9 cellular contexts compared by ENCODE assay signal in the genomic region with DNA sequence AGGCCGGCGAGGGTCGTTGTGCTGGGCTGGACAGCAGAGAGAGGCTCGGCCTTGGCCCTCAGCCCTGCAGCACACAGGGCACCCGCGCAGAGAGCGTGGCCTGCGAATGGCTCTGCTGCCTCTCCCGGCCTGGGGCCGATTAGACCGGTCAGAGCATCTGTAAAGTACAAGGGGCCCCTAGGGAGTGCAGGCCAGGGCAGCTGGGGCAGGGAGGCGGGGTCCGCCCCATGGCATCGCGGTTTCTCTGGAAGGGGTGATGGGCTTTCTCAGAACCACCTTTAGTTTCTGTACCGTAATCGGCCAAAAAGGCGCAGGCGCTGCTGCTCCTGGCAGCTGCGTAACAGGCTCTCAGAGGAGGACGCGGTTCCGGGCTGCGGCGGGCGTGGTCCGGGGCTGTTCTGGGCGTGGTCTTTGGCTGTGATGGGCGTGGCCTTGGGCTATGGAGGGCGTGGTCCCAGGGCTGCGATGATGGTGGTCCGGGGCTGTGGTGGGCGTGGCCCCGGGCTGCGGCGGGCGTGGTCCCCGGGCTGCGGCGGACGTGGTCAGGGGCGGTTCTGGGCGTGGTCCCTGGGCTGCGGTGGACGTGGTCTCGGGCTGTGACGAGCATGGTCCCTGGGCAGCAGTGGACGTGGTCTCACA. TPM values are rescaled to one million over a fixed set of nuclear protein-coding genes. Genes with fewer than 3 reads are reported as not detected.
A peak's percentile ranks its signal among the peaks of the same experiment; 100 is the strongest.
DNase-seq lines count a peak whose midpoint lies in the region; ATAC-seq and TF ChIP-seq lines count a peak whose summit lies in the region.
"Had no signal": no experiment of that assay in that cellular context is flagged by ENCODE, and none has a peak within 500 bp of the region (broad histone marks: within the 10 kb centered on the region; RNA-seq: fewer than 3 reads in every experiment).

No MANE protein-coding gene starts in this region.

- H3K27ac Mint-ChIP-seq in CD4-positive, alpha-beta memory T cell: peak overlapping the region; percentile 89 to 97 (median 95)
- H3K27ac Mint-ChIP-seq in activated naive CD4-positive, alpha-beta T cell treated with anti-CD3 and anti-CD28 coated beads, Interleukin-2, amount 50 U/mL, for 24 hours: peak overlapping the region; percentile 60

- H3K9ac ChIP-seq in SK-N-MC (ENCODE audit: insufficient read length): peak overlapping the region; percentile 29

- H3K36me3 Mint-ChIP-seq in CD4-positive, alpha-beta memory T cell: peaks cover 0 to 3% of the 10 kb centered on the region in 2 donors
- H3K36me3 Mint-ChIP-seq in activated naive CD4-positive, alpha-beta T cell treated with anti-CD3 and anti-CD28 coated beads, Interleukin-2, amount 50 U/mL, for 24 hours: no peaks in the 10 kb centered on the region

- no peaks in the 10 kb centered on the region for H3K27me3 ChIP-seq in CD4-positive, alpha-beta memory T cell (ENCODE audit: insufficient read depth, low read length)
- H3K27me3 ChIP-seq in HL-60 (ENCODE audit: insufficient read depth, poor library complexity, severe bottlenecking) (peaks cover 30% of the 10 kb centered on the region), tibial nerve (no peaks in the 10 kb centered on the region)

- H3K9me3 ChIP-seq in CD4-positive, alpha-beta memory T cell (ENCODE audit: control insufficient read depth in 1 of 2, low read length in 2 of 2): no peaks in the 10 kb centered on the region
- H3K9me3 ChIP-seq in SK-N-MC (ENCODE audit: low read depth, low read length): no peaks in the 10 kb centered on the region
- H3K9me3 ChIP-seq in tibial nerve: peaks cover 0 to 3% (median 0%) of the 10 kb centered on the region in 4 donors

- ATAC-seq in GM19468 (IDR thresholded peaks at IDR 0.05; ENCODE audit: extremely low read depth, unreplicated experiment): peak; percentile 88

- CTCF ChIA-PET in CD4-positive, alpha-beta memory T cell (lab: Charles Lee; ENCODE audit: partially characterized antibody): interaction anchor here (0.8 to 2.0 kb wide), 4 partner anchors 10 to 765 kb away, joined by 3 to 7 read pairs (median 5); no protein-coding TSS in a partner anchor

- H3K36me3 ChIP-seq in CD4-positive, alpha-beta memory T cell (ENCODE audit: insufficient read depth, low read length): no peaks in the 10 kb centered on the region
- H3K36me3 ChIP-seq in SK-N-MC (ENCODE audit: insufficient read depth, low read length) (no peaks in the 10 kb centered on the region), tibial nerve (no peaks in the 10 kb centered on the region)

- H3K27ac ChIP-seq in CD4-positive, alpha-beta memory T cell (ENCODE audit: low read depth, low read length): peak overlapping the region; percentile 80
- H3K27ac ChIP-seq in HL-60 (replicated peaks) (no peak overlapping the region), SK-N-MC (no peak overlapping the region), tibial nerve (peak overlapping the region in 3 of 4 donors; percentile 53 to 75 (median 57))

- TF ChIP-seq EP300 in tibial nerve (IDR thresholded peaks at IDR 0.05): peak in 1 of 2 donors; percentile 37

- WGBS in tibial nerve, 2 donors: 1 to 2% methylated on average over 32 to 35 of the region's 48 CpGs

- DNase-seq in CD4-positive, alpha-beta memory T cell: peak; percentile 90 to 95 (median 92)
- peak in 1 of 2 experiments; percentile 11 for DNase-seq in HL-60 (ENCODE audit: low read depth in 1 of 2, low spot score in 1 of 2)
- no peak for DNase-seq in SK-N-MC (ENCODE audit: low read depth, low spot score)
- DNase-seq in cardiac septum (ENCODE audit: low spot score): peak; percentile 87
- DNase-seq in posterior cingulate gyrus: peak; percentile 51 to 98 (median 82)
- DNase-seq in tibial nerve (ENCODE audit: low spot score in 2 of 2): peak; percentile 50 to 69

- peaks cover 0 to under 1% of the 10 kb centered on the region in 2 donors for H3K27me3 Mint-ChIP-seq in CD4-positive, alpha-beta memory T cell
- no peaks in the 10 kb centered on the region for H3K27me3 Mint-ChIP-seq in activated naive CD4-positive, alpha-beta T cell treated with anti-CD3 and anti-CD28 coated beads, Interleukin-2, amount 50 U/mL, for 24 hours

- POLR2A ChIA-PET in CD4-positive, alpha-beta memory T cell (lab: Charles Lee; ENCODE audit: partially characterized antibody): interaction anchor here (1.4 to 2.8 kb wide), 4 partner anchors 71 to 765 kb away, joined by 3 to 13 read pairs (median 11); a partner anchor contains a TSS

- H3K9me3 Mint-ChIP-seq in CD4-positive, alpha-beta memory T cell: peaks cover 0 to 3% (median 0%) of the 10 kb centered on the region in 8 donors
- no peaks in the 10 kb centered on the region for H3K9me3 Mint-ChIP-seq in activated naive CD4-positive, alpha-beta T cell treated with anti-CD3 and anti-CD28 coated beads, Interleukin-2, amount 50 U/mL, for 24 hours

- H3K4me3 ChIP-seq in CD4-positive, alpha-beta memory T cell (ENCODE audit: low read length in 2 of 2): peak overlapping the region; percentile 81 to 83
- H3K4me3 ChIP-seq in HL-60 (replicated peaks; ENCODE audit: insufficient read depth, low read length): peak overlapping the region; percentile 29
- H3K4me3 ChIP-seq in SK-N-MC: peak overlapping the region; percentile 80
- H3K4me3 ChIP-seq in tibial nerve: peak overlapping the region; percentile 40 to 59 (median 48)

- intact Hi-C loops in CD4-positive, alpha-beta memory T cell (cut with micrococcal nuclease): loop anchor here (1.0 to 5.0 kb wide), 5 partner anchors 70 to 955 kb away; a partner anchor contains a TSS
- intact Hi-C loops in cardiac septum (cut with DNase I): no loop called here
- intact Hi-C loops in posterior cingulate gyrus (cut with DNase I): no loop called here

- H3K4me3 Mint-ChIP-seq in CD4-positive, alpha-beta memory T cell: peak overlapping the region; percentile 85 to 92 (median 88)
- H3K4me3 Mint-ChIP-seq in activated naive CD4-positive, alpha-beta T cell treated with anti-CD3 and anti-CD28 coated beads, Interleukin-2, amount 50 U/mL, for 24 hours: peak overlapping the region; percentile 80

- TF ChIP-seq POLR2A in tibial nerve (IDR thresholded peaks at IDR 0.05): peak; percentile 15 to 17

- H3K4me1 ChIP-seq in CD4-positive, alpha-beta memory T cell (ENCODE audit: insufficient read depth, low read length): peaks cover 22% of the 10 kb centered on the region
- peaks cover 3 to 21% (median 11%) of the 10 kb centered on the region in 4 donors for H3K4me1 ChIP-seq in tibial nerve

- H3K4me1 Mint-ChIP-seq in CD4-positive, alpha-beta memory T cell: peaks cover 5 to 34% (median 17%) of the 10 kb centered on the region in 4 donors
- H3K4me1 Mint-ChIP-seq in activated naive CD4-positive, alpha-beta T cell treated with anti-CD3 and anti-CD28 coated beads, Interleukin-2, amount 50 U/mL, for 24 hours: peaks cover 9% of the 10 kb centered on the region

- TF ChIP-seq CTCF in HL-60 (IDR thresholded peaks at IDR 0.05; ENCODE audit: insufficient read depth, low read length): no peak
- TF ChIP-seq CTCF in tibial nerve (IDR thresholded peaks at IDR 0.05): no peak

RNA-seq across cellular contexts. Expression of a gene that starts 1.5 kb away (rescaled TPM):
- total RNA-seq in CD4-positive, alpha-beta memory T cell: not detected
- not detected for polyA plus RNA-seq in CD4-positive, alpha-beta memory T cell
- not detected for total RNA-seq in cardiac septum
- not detected for total RNA-seq in tibial nerve
- total RNA-seq: T-helper 1 cell treated with Interleukin-12 subunit alpha and Interleukin-12 subunit beta and Interleukin-4 antibody, amounts not matched to agents 30 ng/mL and 1 ng/mL, for 36 hours had no signal

RNA-seq across cellular contexts. Expression of a gene that starts 27.9 kb away (rescaled TPM):
- not detected for total RNA-seq in CD4-positive, alpha-beta memory T cell
- polyA plus RNA-seq in CD4-positive, alpha-beta memory T cell: not detected
- total RNA-seq in cardiac septum (not detected), tibial nerve (not detected)
- total RNA-seq: T-helper 1 cell treated with Interleukin-12 subunit alpha and Interleukin-12 subunit beta and Interleukin-4 antibody, amounts not matched to agents 30 ng/mL and 1 ng/mL, for 36 hours had no signal

Comparison
In these comparisons a context has a peak if more than half of its experiments do, and no peak if none do; other contexts are left out.
1. H3K27ac ChIP-seq: peak in CD4-positive, alpha-beta memory T cell (single experiment) and tibial nerve (3 of 4); none in HL-60 (single experiment) and SK-N-MC (single experiment).
2. H3K4me3 ChIP-seq: peak in every context shown above with its lines; median percentile 82 in CD4-positive, alpha-beta memory T cell; 80 in SK-N-MC; 48 in tibial nerve; 29 in HL-60.